1 cellular context compared by ENCODE assay signal in genomic region chr1:201731592-201731991, GRCh38.
TF ChIP-seq lines count a peak whose summit lies in the region.

No MANE protein-coding gene starts in this region.

TF ChIP-seq in liver, 16 proteins besides CTCF, POLR2A, EP300 and RAD21 (continued from another document):
- TF ChIP-seq REST (IDR thresholded peaks at IDR 0.05) (no peak), MAX (IDR thresholded peaks at IDR 0.05) (no peak), ZBTB33 (IDR thresholded peaks at IDR 0.05) (no peak), TAF1 (conservative IDR thresholded peaks at IDR 0.05) (no peak), HNF4A (conservative IDR thresholded peaks at IDR 0.05) (no peak)
